Comparison of ENCODE assay signal across 8 cellular contexts in the genomic region with DNA sequence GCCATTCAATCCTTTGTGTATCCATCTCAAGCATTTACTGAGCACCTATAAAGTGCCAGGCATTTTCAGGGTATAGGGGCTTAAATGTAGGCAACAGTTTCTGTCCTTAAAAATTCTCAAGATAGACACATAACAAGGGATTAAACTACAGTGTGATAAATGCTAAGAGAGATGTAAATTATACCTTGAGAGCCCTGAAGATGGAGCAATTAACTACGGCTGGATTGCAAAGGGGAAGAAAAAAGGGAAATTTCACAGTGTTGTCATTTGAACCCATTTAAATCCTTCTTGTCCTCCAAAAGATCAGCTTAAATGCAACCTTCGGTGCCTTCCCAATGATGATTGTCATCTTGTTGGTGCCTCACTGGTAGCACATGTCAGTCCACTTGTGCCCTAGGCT. TPM values are rescaled to one million over a fixed set of nuclear protein-coding genes. Genes with fewer than 3 reads are reported as not detected.
DNase-seq lines count a peak whose midpoint lies in the region; ATAC-seq and TF ChIP-seq lines count a peak whose summit lies in the region.

No MANE protein-coding gene starts in this region.

- WGBS in ovary, 3 donors = 56 to 59% (median 59%) methylated on average over 2 of the region's 2 CpGs

- CTCF ChIA-PET in Calu3 (lab: Charles Lee) = no interaction called here

- H3K9me3 ChIP-seq in ovary = no peaks in the 10 kb centered on the region

- DNase-seq in Calu3 (no peak), M059J (ENCODE audit: low read depth) (peak; percentile 56), brain microvascular endothelial cell (no peak), ovary (no peak), OCI-M2 (lab: John Stamatoyannopoulos, UW; ENCODE audit: unreplicated experiment) (no peak), left colon (no peak)

- peak overlapping the region; percentile 29 for H3K27ac Mint-ChIP-seq in Calu3 (ENCODE audit: unreplicated experiment)

- BruUV-seq in Calu3 (replicated peaks; lab: Mats Ljungman, UMichigan) = no TSS peak

- H3K4me3 Mint-ChIP-seq in Calu3 (ENCODE audit: low read depth, unreplicated experiment) = peak overlapping the region; percentile 73

- H3K27ac ChIP-seq in brain microvascular endothelial cell (no peak overlapping the region), ovary (peak overlapping the region in 1 of 2 donors; percentile 52)

- intact Hi-C loops in Calu3 (cut with micrococcal nuclease; ENCODE audit: unreplicated experiment) = no loop called here
- intact Hi-C loops in ovary (cut with DNase I) = loop anchor here in 1 of 4 donors (5.0 kb wide), 1 partner anchor 80 kb away; no protein-coding TSS in a partner anchor
- intact Hi-C loops in left colon (cut with DNase I, micrococcal nuclease) = no loop called here

- H3K36me3 Mint-ChIP-seq in Calu3 (ENCODE audit: insufficient read depth, unreplicated experiment) = peaks cover 5% of the 10 kb centered on the region

- peaks cover 1% of the 10 kb centered on the region for H3K4me1 ChIP-seq in ovary (ENCODE audit: insufficient read depth)

- no peak for TF ChIP-seq POLR2A in ovary (IDR thresholded peaks at IDR 0.05)

- no peak for TF ChIP-seq CTCF in Calu3 (IDR thresholded peaks at IDR 0.05; ENCODE audit: unreplicated experiment)
- TF ChIP-seq CTCF in brain microvascular endothelial cell (IDR thresholded peaks at IDR 0.05; ENCODE audit: low read depth, low read length, missing control alignments) = peak; percentile 29
- TF ChIP-seq CTCF in ovary (IDR thresholded peaks at IDR 0.05) = peak in 1 of 3 donors; percentile 24

- no peaks in the 10 kb centered on the region for H3K36me3 ChIP-seq in brain microvascular endothelial cell (replicated peaks)
- no peaks in the 10 kb centered on the region for H3K36me3 ChIP-seq in ovary

- no peak for TF ChIP-seq EP300 in ovary (IDR thresholded peaks at IDR 0.05)

- peaks cover 28% of the 10 kb centered on the region for H3K4me1 Mint-ChIP-seq in Calu3 (ENCODE audit: low read depth, unreplicated experiment)

- H3K4me3 ChIP-seq in brain microvascular endothelial cell (ENCODE audit: low read depth, low read length) (no peak overlapping the region), ovary (peak overlapping the region; percentile 27)

- peaks cover 14% of the 10 kb centered on the region for H3K27me3 Mint-ChIP-seq in Calu3 (ENCODE audit: unreplicated experiment)

- ATAC-seq in HG03565 (IDR thresholded peaks at IDR 0.05; ENCODE audit: unreplicated experiment) (no peak), HG03175 (IDR thresholded peaks at IDR 0.05; ENCODE audit: unreplicated experiment) (no peak), left colon (no peak)

- in situ Hi-C loops in brain microvascular endothelial cell (cut with HindIII; ENCODE audit: low pct_ligation_motif_present, low sequenced_read_pairs) = no loop called here

- peaks cover 2% of the 10 kb centered on the region for H3K9me3 Mint-ChIP-seq in Calu3 (ENCODE audit: low read depth, unreplicated experiment)

- H3K27me3 ChIP-seq in brain microvascular endothelial cell (replicated peaks) (no peaks in the 10 kb centered on the region), ovary (no peaks in the 10 kb centered on the region)

RNA-seq across cellular contexts. Expression of a gene that starts 11.5 kb away (rescaled TPM):
- total RNA-seq in Calu3 (2022) (not detected in 2 replicates), ovary (not detected), left colon (not detected)
- not detected in 2 replicates for total RNA-seq in M059J (2014; rRNA removed; shearing (Covaris generic))
- polyA plus RNA-seq in ovary = not detected

RNA-seq across cellular contexts. Expression of a gene that starts 16.3 kb away (rescaled TPM):
- total RNA-seq in Calu3 (2022) = not detected in 2 replicates
- total RNA-seq in M059J (2014; rRNA removed; shearing (Covaris generic)) = not detected in 2 replicates
- total RNA-seq in ovary = not detected
- polyA plus RNA-seq in ovary = not detected
- not detected for total RNA-seq in left colon
